In the genomic region with DNA sequence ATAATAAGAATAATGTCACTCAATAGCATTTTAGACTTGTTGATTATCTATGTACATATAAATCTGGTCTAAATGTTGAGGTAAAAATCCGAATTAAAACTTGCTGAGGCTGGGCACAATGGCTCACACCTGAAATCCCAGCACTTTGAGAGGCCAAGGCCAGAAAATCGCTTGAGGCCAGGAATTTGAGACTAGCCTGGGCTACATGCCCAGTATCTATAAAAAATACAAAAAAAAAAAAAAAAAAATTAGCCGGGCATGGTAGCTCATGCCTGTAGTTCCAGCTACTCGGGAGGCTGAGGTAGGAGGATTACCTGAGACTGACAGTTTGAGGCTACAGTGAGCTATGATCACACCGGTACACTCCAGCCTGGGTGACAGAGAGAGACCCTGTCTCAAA, we compare ENCODE assay signal across 24 cellular contexts.
"Had no signal": no experiment of that assay in that cellular context is flagged by ENCODE, and none has a peak within 500 bp of the region (broad histone marks: within the 10 kb centered on the region; RNA-seq: fewer than 3 reads in every experiment).

No MANE protein-coding gene starts in this region.

- H3K4me3 ChIP-seq: cardiac muscle cell, lower lobe of right lung, uterus had no signal

- H3K9me3 Mint-ChIP-seq: activated T-cell treated with anti-CD3 and anti-CD28 coated beads, Interleukin-2, amount 50 U/mL, for 24 hours; activated T-helper 2 cell treated with anti-CD3 and anti-CD28 coated beads, Interferon-gamma antibody, Interleukin-2, Interleukin-4, amounts not matched to agents 10 μg/mL and 5 μg/mL and 100 μg/mL, durations not matched to agents 14 hours and 24 hours and 36 hours; naive B cell; neural crest cell; stimulated activated naive B cell treated with anti-CD40 and anti-IgM and Interleukin-4, amounts not matched to agents 10 μg/mL and 1 μg/mL and 100 μg/mL, for 72 hours had no signal

- H3K27me3 ChIP-seq: foreskin keratinocyte had no signal

- H3K27ac Mint-ChIP-seq: activated naive CD8-positive, alpha-beta T cell; activated T-cell treated with anti-CD3 and anti-CD28 coated beads, Interleukin-2, amount 50 U/mL, for 24 hours; activated T-helper 2 cell treated with anti-CD3 and anti-CD28 coated beads, Interferon-gamma antibody, Interleukin-2, Interleukin-4, amounts not matched to agents 10 μg/mL and 5 μg/mL and 100 μg/mL, durations not matched to agents 14 hours and 24 hours and 36 hours; naive B cell; stimulated activated naive B cell treated with anti-CD40 and anti-IgM and Interleukin-4, amounts not matched to agents 10 μg/mL and 1 μg/mL and 100 μg/mL, for 72 hours had no signal

- ATAC-seq: foreskin keratinocyte; lower lobe of right lung; stimulated activated naive B cell treated with anti-CD40 and anti-IgM and Interleukin-4, amounts not matched to agents 10 μg/mL and 1 μg/mL and 100 μg/mL, for 72 hours had no signal

- H3K4me1 ChIP-seq: foreskin keratinocyte, lower lobe of right lung, uterus had no signal

- H3K9me3 ChIP-seq: lower lobe of right lung, uterus had no signal

- H3K27me3 Mint-ChIP-seq: activated naive CD8-positive, alpha-beta T cell; activated T-cell treated with anti-CD3 and anti-CD28 coated beads, Interleukin-2, amount 50 U/mL, for 24 hours had no signal

- H3K36me3 ChIP-seq: cardiac muscle cell, lower lobe of right lung, uterus, WERI-Rb-1 had no signal

- H3K27ac ChIP-seq: cardiac muscle cell, foreskin keratinocyte, lower lobe of right lung, uterus, WERI-Rb-1 had no signal

- DNase-seq: activated CD4-positive, alpha-beta T cell treated with anti-CD3 and anti-CD28 coated beads for 1 hour; activated CD4-positive, alpha-beta T cell treated with anti-CD3 and anti-CD28 coated beads, Interleukin-2, amount 50 U/mL, for 1 hour; activated CD8-positive, alpha-beta memory T cell treated with anti-CD3 and anti-CD28 coated beads for 24 hours; activated CD8-positive, alpha-beta memory T cell treated with anti-CD3 and anti-CD28 coated beads, Interleukin-2, amount 50 U/mL, for 4 hours; activated naive CD4-positive, alpha-beta T cell; activated T-cell treated with anti-CD3 and anti-CD28 coated beads, Interleukin-2, amount 50 U/mL, for 24 hours; erythroblast; kidney; lower lobe of right lung; naive B cell; occipital lobe; posterior cingulate gyrus; retina; stimulated activated CD4-positive, alpha-beta T cell treated with anti-CD3 and anti-CD28 coated beads, Interleukin-2, amount 100 ng/mL, for 48 hours; stimulated activated CD8-positive, alpha-beta memory T cell treated with anti-CD3 and anti-CD28 coated beads, Interleukin-4, amount 100 ng/mL, for 48 hours; stimulated activated naive B cell treated with anti-CD40 and anti-IgM and Interleukin-4, amounts not matched to agents 10 μg/mL and 1 μg/mL and 100 μg/mL, for 72 hours; trophoblast cell; uterus; WERI-Rb-1 had no signal

- H3K36me3 Mint-ChIP-seq: naive B cell; stimulated activated naive B cell treated with anti-CD40 and anti-IgM and Interleukin-4, amounts not matched to agents 10 μg/mL and 1 μg/mL and 100 μg/mL, for 72 hours had no signal

- H3K4me1 Mint-ChIP-seq: neural crest cell; stimulated activated naive B cell treated with anti-CD40 and anti-IgM and Interleukin-4, amounts not matched to agents 10 μg/mL and 1 μg/mL and 100 μg/mL, for 72 hours had no signal

- H3K4me3 Mint-ChIP-seq: activated naive CD8-positive, alpha-beta T cell; activated T-cell treated with anti-CD3 and anti-CD28 coated beads, Interleukin-2, amount 50 U/mL, for 24 hours; naive B cell; neural crest cell; stimulated activated naive B cell treated with anti-CD40 and anti-IgM and Interleukin-4, amounts not matched to agents 10 μg/mL and 1 μg/mL and 100 μg/mL, for 72 hours had no signal
